ENCODE assay signal across 19 cellular contexts in the genomic region with DNA sequence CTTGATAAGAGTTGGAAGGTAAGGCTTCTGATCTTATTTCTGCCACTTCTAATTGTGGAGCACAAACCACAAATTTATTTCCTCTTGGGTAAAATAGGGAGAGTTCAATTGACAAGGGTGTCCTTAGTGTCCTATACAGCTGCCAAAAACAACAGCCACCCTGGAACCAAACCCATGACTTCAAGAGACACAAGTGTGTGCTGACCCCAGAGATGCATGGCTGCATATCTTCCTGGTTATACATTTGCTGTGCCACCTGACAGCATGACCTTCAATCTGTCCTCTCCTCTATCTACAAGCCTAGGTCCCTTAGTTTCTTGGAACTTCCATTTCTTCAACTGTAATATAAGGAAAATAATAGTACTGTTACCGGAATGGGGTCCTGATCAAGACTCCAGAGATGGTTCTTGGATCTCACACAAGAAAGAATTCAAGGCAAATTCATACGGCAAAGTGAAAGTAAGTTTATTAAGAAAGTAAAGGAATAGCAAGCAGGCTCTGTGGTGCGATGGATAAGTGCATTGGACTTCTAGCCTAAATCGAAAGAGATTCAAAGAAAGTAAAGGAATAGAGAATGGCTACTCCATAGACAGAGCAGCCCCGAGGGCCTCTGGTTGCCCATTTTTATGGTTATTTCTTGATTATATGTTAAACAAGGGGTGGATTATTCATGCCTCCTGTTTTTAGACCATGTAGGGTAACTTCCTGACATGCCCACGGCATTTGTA. TPM values are rescaled to one million over a fixed set of nuclear protein-coding genes. Genes with fewer than 3 reads are reported as not detected.
DNase-seq lines count a peak whose midpoint lies in the region; ATAC-seq, FAIRE-seq and TF ChIP-seq lines count a peak whose summit lies in the region.
"Had no signal": no experiment of that assay in that cellular context is flagged by ENCODE, and none has a peak within 500 bp of the region (broad histone marks: within the 10 kb centered on the region; RNA-seq: fewer than 3 reads in every experiment).

No MANE protein-coding gene starts in this region.

- H3K79me2 ChIP-seq in MM.1S (ENCODE audit: low read length) = no peaks in the 10 kb centered on the region

- no peaks in the 10 kb centered on the region; the same call in 1 of the 2 replicates for H3F3A ChIP-seq in MM.1S (ENCODE audit: insufficient read depth, low read length)

- H3K27ac ChIP-seq in MM.1S (ENCODE audit: low read length) (no peak overlapping the region), duodenal mucosa (ENCODE audit: low read depth, low read length) (no peak overlapping the region), pancreas (peak overlapping the region in 2 of 4 donors; percentile 69 to 74)

- H3K9ac ChIP-seq in MM.1S (ENCODE audit: low read length) (no peak overlapping the region), duodenal mucosa (ENCODE audit: low read depth in 1 of 2, low read length in 2 of 2) (no peak overlapping the region)

- no peaks in the 10 kb centered on the region for H3K9me3 Mint-ChIP-seq in T-helper 1 cell treated with Interleukin-12 subunit alpha and Interleukin-12 subunit beta and Interleukin-4 antibody, amounts not matched to agents 30 μg/mL and 1 μg/mL, for 36 hours
- H3K9me3 Mint-ChIP-seq in immature natural killer cell = no peaks in the 10 kb centered on the region
- H3K9me3 Mint-ChIP-seq: activated naive CD4-positive, alpha-beta T cell treated with anti-CD3 and anti-CD28 coated beads, Interleukin-2, amount 50 U/mL, for 72 hours; central memory CD8-positive, alpha-beta T cell had no signal

- no peak overlapping the region for H2AFZ ChIP-seq in MM.1S (ENCODE audit: low read length)

- intact Hi-C loops in pancreas (cut with DNase I) = no loop called here

- H3K4me3 Mint-ChIP-seq in T-helper 1 cell treated with Interleukin-12 subunit alpha and Interleukin-12 subunit beta and Interleukin-4 antibody, amounts not matched to agents 30 μg/mL and 1 μg/mL, for 36 hours = peak overlapping the region; percentile 11
- H3K4me3 Mint-ChIP-seq in immature natural killer cell = no peak overlapping the region
- H3K4me3 Mint-ChIP-seq: central memory CD8-positive, alpha-beta T cell had no signal

- H3K36me3 ChIP-seq in MM.1S (replicated peaks; ENCODE audit: insufficient read depth, low read length) = no peaks in the 10 kb centered on the region
- no peaks in the 10 kb centered on the region for H3K36me3 ChIP-seq in duodenal mucosa (ENCODE audit: control insufficient read depth in 1 of 2, insufficient read depth in 2 of 2, low read length in 2 of 2)
- no peaks in the 10 kb centered on the region for H3K36me3 ChIP-seq in pancreas
- H3K36me3 ChIP-seq: HAP-1, heart left ventricle, thyroid gland had no signal

- H3K27me3 Mint-ChIP-seq in T-helper 1 cell treated with Interleukin-12 subunit alpha and Interleukin-12 subunit beta and Interleukin-4 antibody, amounts not matched to agents 30 μg/mL and 1 μg/mL, for 36 hours (ENCODE audit: low read depth) = no peaks in the 10 kb centered on the region
- H3K27me3 Mint-ChIP-seq in immature natural killer cell (ENCODE audit: low read depth in 3 of 3) = peaks cover 1 to 4% (median 3%) of the 10 kb centered on the region in 3 donors
- H3K27me3 Mint-ChIP-seq: central memory CD8-positive, alpha-beta T cell had no signal

- no peaks in the 10 kb centered on the region for H3K36me3 Mint-ChIP-seq in T-helper 1 cell treated with Interleukin-12 subunit alpha and Interleukin-12 subunit beta and Interleukin-4 antibody, amounts not matched to agents 30 μg/mL and 1 μg/mL, for 36 hours (ENCODE audit: low read depth)
- no peaks in the 10 kb centered on the region for H3K36me3 Mint-ChIP-seq in immature natural killer cell

- no peaks in the 10 kb centered on the region for H4K20me1 ChIP-seq in MM.1S (ENCODE audit: insufficient read depth, low read length)

- H3K4me1 ChIP-seq in MM.1S (ENCODE audit: low read length) = peaks cover 21% of the 10 kb centered on the region
- H3K4me1 ChIP-seq in duodenal mucosa (ENCODE audit: control insufficient read depth in 1 of 2, insufficient read depth in 2 of 2, low read length in 2 of 2) = peaks cover 13 to 28% of the 10 kb centered on the region in 2 donors
- peaks cover 16 to 32% (median 26%) of the 10 kb centered on the region in 3 donors for H3K4me1 ChIP-seq in pancreas

- no peak overlapping the region for H3K4me3 ChIP-seq in MM.1S (ENCODE audit: low read length)
- peak overlapping the region; percentile 17 to 23 for H3K4me3 ChIP-seq in duodenal mucosa (ENCODE audit: low read depth in 1 of 2, low read length in 2 of 2)
- no peak overlapping the region for H3K4me3 ChIP-seq in pancreas
- H3K4me3 ChIP-seq: A549, HAP-1, heart left ventricle, lung, thyroid gland had no signal

- no peak overlapping the region for H3K4me2 ChIP-seq in MM.1S (ENCODE audit: low read depth, low read length)

- DNase-seq in T-helper 1 cell (no peak), MM.1S (peak; percentile 1), pancreas (no peak), immature natural killer cell (no peak)
- no peak for DNase-seq in stimulated activated CD4-positive, alpha-beta T cell treated with anti-CD3 and anti-CD28 coated beads, Interleukin-4, amount 100 ng/mL, for 1 hour
- DNase-seq: activated CD4-positive, alpha-beta T cell treated with anti-CD3 and anti-CD28 coated beads, Interleukin-2, amount 50 U/mL, for 1 hour; heart left ventricle; Karpas-422; NCI-H1930; OCI-M1; thyroid gland had no signal

- 90 to 94% methylated on average over 6 of the region's 6 CpGs for WGBS in pancreas, 2 donors

- H3K4me1 Mint-ChIP-seq in T-helper 1 cell treated with Interleukin-12 subunit alpha and Interleukin-12 subunit beta and Interleukin-4 antibody, amounts not matched to agents 30 μg/mL and 1 μg/mL, for 36 hours (ENCODE audit: low read depth) = peaks cover 66% of the 10 kb centered on the region
- peaks cover 15 to 69% of the 10 kb centered on the region in 2 donors for H3K4me1 Mint-ChIP-seq in immature natural killer cell

- no peak overlapping the region for H3K27ac Mint-ChIP-seq in T-helper 1 cell treated with Interleukin-12 subunit alpha and Interleukin-12 subunit beta and Interleukin-4 antibody, amounts not matched to agents 30 μg/mL and 1 μg/mL, for 36 hours
- H3K27ac Mint-ChIP-seq in immature natural killer cell = no peak overlapping the region

- no peak for FAIRE-seq in pancreas (lab: Jason Lieb, UNC)
- FAIRE-seq: A549 had no signal

- TF ChIP-seq CTCF in MM.1S (IDR thresholded peaks at IDR 0.05; ENCODE audit: low read length) (no peak), pancreas (IDR thresholded peaks at IDR 0.05) (no peak)

- H3K9me3 ChIP-seq in MM.1S (replicated peaks; ENCODE audit: insufficient read depth, low read length) (no peaks in the 10 kb centered on the region), duodenal mucosa (ENCODE audit: control insufficient read depth in 1 of 2, low read length in 2 of 2) (no peaks in the 10 kb centered on the region), pancreas (no peaks in the 10 kb centered on the region)
- H3K9me3 ChIP-seq: A549, HAP-1, heart left ventricle, thyroid gland had no signal

- ATAC-seq in pancreas = peak in 3 of 4 donors; percentile 17 to 53 (median 29)
- ATAC-seq in GM18519 (IDR thresholded peaks at IDR 0.05; ENCODE audit: low FRiP score, unreplicated experiment) = no peak
- ATAC-seq: heart left ventricle had no signal

- H3K27me3 ChIP-seq in MM.1S (replicated peaks; ENCODE audit: insufficient read depth, low read length) = no peaks in the 10 kb centered on the region
- H3K27me3 ChIP-seq in duodenal mucosa (ENCODE audit: control insufficient read depth in 1 of 2, insufficient read depth in 2 of 2, low read length in 2 of 2) = no peaks in the 10 kb centered on the region
- no peaks in the 10 kb centered on the region for H3K27me3 ChIP-seq in pancreas
- H3K27me3 ChIP-seq: heart left ventricle, thyroid gland had no signal

- H3K9me2 ChIP-seq in MM.1S (replicated peaks; ENCODE audit: insufficient read depth, low read length) = no peaks in the 10 kb centered on the region

RNA-seq across cellular contexts. Expression of gene TMEM123, which starts 15.5 kb away (rescaled TPM):
- total RNA-seq in pancreas = 100 to 1,000 TPM in 2 of 6 donors, 10 to 100 TPM in 4; 41.9 to 122 (median 63.0) TPM
- polyA plus RNA-seq in pancreas (10 to 100 TPM; 18.7 to 39.0 TPM), immature natural killer cell (100 to 1,000 TPM; 288 to 309 (median 289) TPM)

Comparison
In these comparisons a context has a peak if more than half of its experiments do, and no peak if none do; other contexts are left out.
1. H3K4me3 ChIP-seq: peak in duodenal mucosa (2 of 2); none in MM.1S (single experiment) and pancreas (0 of 4).
2. RNA of gene TMEM123, which starts 15.5 kb away (polyA plus RNA-seq): 288 to 309 TPM in immature natural killer cell; 18.7 to 39.0 TPM in pancreas; every median in the first group is over 4 times any median in the second.